11 cellular contexts compared by ENCODE assay signal in genomic region chr2:165256618-165257017, GRCh38. TPM values are rescaled to one million over a fixed set of nuclear protein-coding genes. Genes with fewer than 3 reads are reported as not detected.
"Had no signal": no experiment of that assay in that cellular context is flagged by ENCODE, and none has a peak within 500 bp of the region (broad histone marks: within the 10 kb centered on the region; RNA-seq: fewer than 3 reads in every experiment).

No MANE protein-coding gene starts in this region.

- ATAC-seq: GM23338, HCT116 had no signal

- H3K36me3 ChIP-seq: HAP-1 had no signal

- H3K27ac ChIP-seq: GM23248 had no signal

- DNase-seq: GM23248, GOT3, H7, H9, HCEC 1CT, HFFc6 had no signal

- H3K4me3 ChIP-seq: GM23248, GM23338, HAP-1 had no signal

- H3K4me1 ChIP-seq: HAP-1 had no signal

- H2AFZ ChIP-seq: GM23248 had no signal

- FAIRE-seq: H1, H54 had no signal

- H3K9ac ChIP-seq: GM23248 had no signal

- H3K9me3 ChIP-seq: HAP-1 had no signal

- H3K4me2 ChIP-seq: GM23338 had no signal

RNA-seq across cellular contexts. Expression of gene SCN3A, which starts 52.8 kb away (rescaled TPM):
- total RNA-seq: H1, H7, H9 had no signal
- polyA plus RNA-seq: GM23248, GM23338 had no signal
